Comparison of ENCODE assay signal across 9 cellular contexts in genomic region chr20:52972965-52973819, GRCh38. TPM values are rescaled to one million over a fixed set of nuclear protein-coding genes. Genes with fewer than 3 reads are reported as not detected.
DNase-seq lines count a peak whose midpoint lies in the region; ATAC-seq and TF ChIP-seq lines count a peak whose summit lies in the region.
"Had no signal": no experiment of that assay in that cellular context is flagged by ENCODE, and none has a peak within 500 bp of the region (broad histone marks: within the 10 kb centered on the region; RNA-seq: fewer than 3 reads in every experiment).

No MANE protein-coding gene starts in this region.

- DNase-seq in GM13976 (ENCODE audit: low spot score) (peak; percentile 22), tibial nerve (ENCODE audit: low spot score in 2 of 2) (no peak)
- peak; percentile 36 for DNase-seq in activated CD4-positive, CD25-positive, alpha-beta regulatory T cell treated with anti-CD3 and anti-CD28 coated beads, Interleukin-2, amount 50 U/mL, for 72 hours

- H3K4me1 ChIP-seq in ectodermal cell (ENCODE audit: control insufficient read depth, insufficient read depth, low read length), result peaks cover 19% of the 10 kb centered on the region
- peaks cover 0 to 8% of the 10 kb centered on the region in 2 donors for H3K4me1 ChIP-seq in muscle layer of duodenum (ENCODE audit: control insufficient read depth in 1 of 2, insufficient read depth in 2 of 2, low read length in 2 of 2)
- H3K4me1 ChIP-seq in tibial nerve, result peaks cover 0 to 30% (median 0%) of the 10 kb centered on the region in 4 donors

- no peak for TF ChIP-seq POLR2A in tibial nerve (IDR thresholded peaks at IDR 0.05)

- TF ChIP-seq CTCF in GM13976 (IDR thresholded peaks at IDR 0.05; ENCODE audit: borderline replicate concordance, control extremely low read depth, extremely low read depth, insufficient read depth, missing control alignments), result no peak
- TF ChIP-seq CTCF in tibial nerve (IDR thresholded peaks at IDR 0.05), result no peak

- no peak for TF ChIP-seq EP300 in tibial nerve (IDR thresholded peaks at IDR 0.05)

- H3K27ac ChIP-seq in ectodermal cell (ENCODE audit: insufficient read depth, low read depth, low read length, poor library complexity, severe bottlenecking), result no peak overlapping the region
- peak overlapping the region; percentile 70 for H3K27ac ChIP-seq in muscle layer of duodenum (ENCODE audit: low read length)
- H3K27ac ChIP-seq in tibial nerve, result peak overlapping the region; percentile 39 to 85 (median 62)

- ATAC-seq in HG02763 (IDR thresholded peaks at IDR 0.05; ENCODE audit: unreplicated experiment) (no peak), GM18511 (IDR thresholded peaks at IDR 0.05; ENCODE audit: unreplicated experiment) (no peak), GM19463 (IDR thresholded peaks at IDR 0.05; ENCODE audit: unreplicated experiment) (no peak)

- H3K27me3 ChIP-seq in ectodermal cell (ENCODE audit: control insufficient read depth, insufficient read depth, low read length, poor library complexity, severe bottlenecking) (peaks cover 11% of the 10 kb centered on the region), muscle layer of duodenum (ENCODE audit: low read depth, low read length) (no peaks in the 10 kb centered on the region), tibial nerve (peaks cover 0 to 17% of the 10 kb centered on the region in 2 donors)

- H3K4me3 ChIP-seq in ectodermal cell (ENCODE audit: insufficient read depth, low read depth, low read length), result peak overlapping the region; percentile 64
- H3K4me3 ChIP-seq in muscle layer of duodenum (ENCODE audit: low read depth in 1 of 2, low read length in 2 of 2), result peak overlapping the region; percentile 79 to 83
- H3K4me3 ChIP-seq in tibial nerve, result peak overlapping the region; percentile 41 to 65 (median 45)

- WGBS in ectodermal cell, 2 experiments, result 2 to 3% methylated on average over 39 of the region's 39 CpGs
- 2 to 3% methylated on average over 38 to 39 of the region's 39 CpGs for WGBS in tibial nerve, 2 donors

- in situ Hi-C loops in GM13976 (cut with MboI; ENCODE audit: low sequenced_read_pairs, unreplicated experiment), result no loop called here

- no peaks in the 10 kb centered on the region for H3K36me3 ChIP-seq in ectodermal cell (ENCODE audit: control insufficient read depth, insufficient read depth, low read length)
- H3K36me3 ChIP-seq in muscle layer of duodenum (ENCODE audit: control insufficient read depth in 1 of 2, insufficient read depth in 2 of 2, low read length in 2 of 2), result no peaks in the 10 kb centered on the region
- H3K36me3 ChIP-seq in tibial nerve, result no peaks in the 10 kb centered on the region

- H3K9me3 ChIP-seq in ectodermal cell (ENCODE audit: control insufficient read depth, low read length), result no peaks in the 10 kb centered on the region
- H3K9me3 ChIP-seq in muscle layer of duodenum (ENCODE audit: control insufficient read depth in 1 of 2, low read length in 2 of 2), result no peaks in the 10 kb centered on the region
- no peaks in the 10 kb centered on the region for H3K9me3 ChIP-seq in tibial nerve

RNA-seq across cellular contexts. Expression of gene TSHZ2, which starts 1.0 kb away (rescaled TPM):
- polyA plus RNA-seq in ectodermal cell (2013, experiment 1 of 4), result 7.0 TPM
- polyA plus RNA-seq in ectodermal cell (2013, experiment 2 of 4), result 7.2 TPM
- polyA plus RNA-seq in ectodermal cell (2013, experiment 3 of 4), result 10.8 TPM
- 11.6 TPM for polyA plus RNA-seq in ectodermal cell (2013, experiment 4 of 4)
- total RNA-seq in tibial nerve, result 10 to 100 TPM; 20.9 to 33.7 (median 25.1) TPM
- total RNA-seq: endothelial cell of umbilical vein had no signal
- polyA plus RNA-seq: endothelial cell of umbilical vein had no signal

Comparison
In these comparisons a context has a peak if more than half of its experiments do, and no peak if none do; other contexts are left out.
1. DNase-seq: peak in GM13976 (single experiment) and activated CD4-positive, CD25-positive, alpha-beta regulatory T cell treated with anti-CD3 and anti-CD28 coated beads, Interleukin-2, amount 50 U/mL, for 72 hours (single experiment); none in tibial nerve (0 of 2).
2. Peak in every context shown above with its lines, with median percentiles within 50 percentile points of each other: H3K4me3 ChIP-seq.